Comparison of ENCODE assay signal across 18 cellular contexts in genomic region chr13:49441846-49442245, GRCh38. TPM values are rescaled to one million over a fixed set of nuclear protein-coding genes. Genes with fewer than 3 reads are reported as not detected.
DNase-seq lines count a peak whose midpoint lies in the region; ATAC-seq, FAIRE-seq and TF ChIP-seq lines count a peak whose summit lies in the region.
"Had no signal": no experiment of that assay in that cellular context is flagged by ENCODE, and none has a peak within 500 bp of the region (broad histone marks: within the 10 kb centered on the region; RNA-seq: fewer than 3 reads in every experiment).

No MANE protein-coding gene starts in this region.

- ATAC-seq in HepG2 (no peak), right lobe of liver (no peak), psoas muscle (no peak)
- no peak for ATAC-seq in stimulated activated effector memory CD8-positive, alpha-beta T cell treated with anti-CD3 and anti-CD28 coated beads, Interleukin-12 subunit alpha, Interleukin-12 subunit beta, amount 100 ng/mL, for 72 hours
- ATAC-seq: sciatic nerve had no signal

- H3K9me3 ChIP-seq in HepG2 (ENCODE audit: low read length) (no peaks in the 10 kb centered on the region), right lobe of liver (no peaks in the 10 kb centered on the region), psoas muscle (no peaks in the 10 kb centered on the region)
- H3K9me3 ChIP-seq: HAP-1 had no signal

- intact Hi-C loops in HepG2 (cut with micrococcal nuclease; ENCODE audit: unreplicated experiment) (loop anchor here (5.0 kb wide), 1 partner anchor 140 kb away; no protein-coding TSS in a partner anchor), right lobe of liver (cut with DNase I) (loop anchor here in 1 of 2 donors (10.0 kb wide), 1 partner anchor 147 kb away; no protein-coding TSS in a partner anchor), psoas muscle (cut with DNase I) (loop anchor here in 1 of 2 donors (5.0 kb wide), 1 partner anchor 50 kb away; no protein-coding TSS in a partner anchor)

- H3K4me2 ChIP-seq in HepG2 (ENCODE audit: low read depth, low read length), result no peak overlapping the region

- no peak overlapping the region for H3K27ac ChIP-seq in HepG2 (ENCODE audit: extremely low read length, insufficient read depth, low read length)
- no peak overlapping the region for H3K27ac ChIP-seq in right lobe of liver
- H3K27ac ChIP-seq in psoas muscle, result no peak overlapping the region
- H3K27ac ChIP-seq: VCaP had no signal

- peaks cover 22% of the 10 kb centered on the region for H3K4me1 Mint-ChIP-seq in T-helper 1 cell treated with Interleukin-12 subunit alpha and Interleukin-12 subunit beta and Interleukin-4 antibody, amounts not matched to agents 30 μg/mL and 1 μg/mL, for 36 hours (ENCODE audit: low read depth)
- peaks cover 7% of the 10 kb centered on the region for H3K4me1 Mint-ChIP-seq in stimulated activated effector memory CD8-positive, alpha-beta T cell treated with anti-CD3 and anti-CD28 coated beads, Interleukin-12 subunit alpha, Interleukin-12 subunit beta, amount 100 ng/mL, for 72 hours

- no peak overlapping the region for H3K9ac ChIP-seq in HepG2 (ENCODE audit: insufficient read depth, low read depth, low read length)

- H3K4me3 ChIP-seq in HepG2 (replicated peaks in 1 of 3; ENCODE audit: insufficient read depth in 1 of 3, low read depth in 2 of 3, low read length in 3 of 3), result no peak overlapping the region
- H3K4me3 ChIP-seq in right lobe of liver, result no peak overlapping the region
- H3K4me3 ChIP-seq in choroid plexus epithelial cell (ENCODE audit: low read depth, low read length), result no peak overlapping the region
- no peak overlapping the region for H3K4me3 ChIP-seq in psoas muscle
- H3K4me3 ChIP-seq: HAP-1 had no signal

- no peak overlapping the region for H2AFZ ChIP-seq in HepG2 (ENCODE audit: low read length)

- TF ChIP-seq RAD21 in HepG2 (CRISPR knock-in tag; IDR thresholded peaks at IDR 0.05), result no peak

- TF ChIP-seq EP300 in HepG2 (IDR thresholded peaks at IDR 0.05; ENCODE audit: low read depth in 2 of 2, low read length in 2 of 2) (no peak), HepG2 (CRISPR knock-in tag; IDR thresholded peaks at IDR 0.05; ENCODE audit: borderline replicate concordance) (no peak)

- BruUV-seq in HepG2 (replicated peaks; lab: Mats Ljungman, UMichigan), result no TSS peak

- DNase-seq in HepG2 (ENCODE audit: low spot score), result no peak
- no peak for DNase-seq in right lobe of liver
- DNase-seq in choroid plexus epithelial cell (ENCODE audit: low read depth), result peak; percentile 56
- DNase-seq in stimulated activated effector memory CD8-positive, alpha-beta T cell treated with anti-CD3 and anti-CD28 coated beads, Interleukin-12 subunit alpha, Interleukin-12 subunit beta, amount 100 ng/mL, for 72 hours (ENCODE audit: low spot score in 2 of 2), result no peak
- DNase-seq in AG20443 (ENCODE audit: low spot score), result no peak
- DNase-seq in psoas muscle, result no peak
- DNase-seq in activated CD8-positive, alpha-beta memory T cell treated with anti-CD3 and anti-CD28 coated beads for 24 hours, result no peak
- DNase-seq: activated naive CD4-positive, alpha-beta T cell; erythroblast; NCI-H748 treated with DMSO at 0.1 percent for 48 hours; OCI-M1; SHP77 treated with DMSO at 0.1 percent for 48 hours; stimulated activated CD4-positive, alpha-beta T cell treated with anti-CD3 and anti-CD28 coated beads, Interleukin-1b, Interleukin-23, amount 100 ng/mL, for 48 hours had no signal

- H3K27me3 ChIP-seq in HepG2 (ENCODE audit: control insufficient read depth in 1 of 2, insufficient read depth in 2 of 2, low read length in 2 of 2), result no peaks in the 10 kb centered on the region; a peak in 1 of 5 replicates
- H3K27me3 ChIP-seq in right lobe of liver, result no peaks in the 10 kb centered on the region
- H3K27me3 ChIP-seq in psoas muscle (ENCODE audit: insufficient read depth in 3 of 3, low read length in 2 of 3), result no peaks in the 10 kb centered on the region

- POLR2A ChIA-PET in HepG2 (lab: Yijun Ruan, JAX), result no interaction called here

- CTCF ChIA-PET in HepG2 (lab: Yijun Ruan, JAX; ENCODE audit: low intra/inter-chr PET ratio, low total read pairs), result no interaction called here

- peaks cover 3% of the 10 kb centered on the region for H3K36me3 Mint-ChIP-seq in T-helper 1 cell treated with Interleukin-12 subunit alpha and Interleukin-12 subunit beta and Interleukin-4 antibody, amounts not matched to agents 30 μg/mL and 1 μg/mL, for 36 hours (ENCODE audit: low read depth)
- peaks cover 22% of the 10 kb centered on the region for H3K36me3 Mint-ChIP-seq in stimulated activated effector memory CD8-positive, alpha-beta T cell treated with anti-CD3 and anti-CD28 coated beads, Interleukin-12 subunit alpha, Interleukin-12 subunit beta, amount 100 ng/mL, for 72 hours

- H3K9me3 Mint-ChIP-seq in T-helper 1 cell treated with Interleukin-12 subunit alpha and Interleukin-12 subunit beta and Interleukin-4 antibody, amounts not matched to agents 30 μg/mL and 1 μg/mL, for 36 hours, result no peaks in the 10 kb centered on the region
- peaks cover 2% of the 10 kb centered on the region for H3K9me3 Mint-ChIP-seq in stimulated activated effector memory CD8-positive, alpha-beta T cell treated with anti-CD3 and anti-CD28 coated beads, Interleukin-12 subunit alpha, Interleukin-12 subunit beta, amount 100 ng/mL, for 72 hours
- H3K9me3 Mint-ChIP-seq: dendritic cell treated with granulocyte-macrophage colony-stimulating factor and Interleukin-4, amounts not matched to agents 40 ng/mL and 50 ng/mL, for 4 days had no signal

- 98% methylated on average over 2 of the region's 2 CpGs for WGBS in HepG2 (ENCODE audit: low lambda C conversion rate)
- 89% methylated on average over 2 of the region's 2 CpGs for WGBS in right lobe of liver (ENCODE audit: insufficient coverage, low coverage, low lambda C conversion rate, missing lambda C conversion rate)
- WGBS in psoas muscle, 3 donors, result 91 to 93% (median 92%) methylated on average over 2 of the region's 2 CpGs

- peak overlapping the region; percentile 9 for H3K4me3 Mint-ChIP-seq in T-helper 1 cell treated with Interleukin-12 subunit alpha and Interleukin-12 subunit beta and Interleukin-4 antibody, amounts not matched to agents 30 μg/mL and 1 μg/mL, for 36 hours
- peak overlapping the region; percentile 90 for H3K4me3 Mint-ChIP-seq in stimulated activated effector memory CD8-positive, alpha-beta T cell treated with anti-CD3 and anti-CD28 coated beads, Interleukin-12 subunit alpha, Interleukin-12 subunit beta, amount 100 ng/mL, for 72 hours
- H3K4me3 Mint-ChIP-seq: dendritic cell treated with granulocyte-macrophage colony-stimulating factor and Interleukin-4, amounts not matched to agents 40 ng/mL and 50 ng/mL, for 4 days had no signal

- peaks cover 8% of the 10 kb centered on the region for H3K79me2 ChIP-seq in HepG2 (ENCODE audit: insufficient read depth, low read length)

- TF ChIP-seq CTCF in HepG2 (CRISPR knock-in tag; IDR thresholded peaks at IDR 0.05) (no peak), right lobe of liver (IDR thresholded peaks at IDR 0.05) (no peak), choroid plexus epithelial cell (conservative IDR thresholded peaks at IDR 0.05; ENCODE audit: low read depth, low read length) (no peak), psoas muscle (IDR thresholded peaks at IDR 0.05) (no peak)

- H3K4me1 ChIP-seq in HepG2 (ENCODE audit: insufficient read depth, low read length) (peaks cover 15% of the 10 kb centered on the region; the same call in 1 of the 2 replicates), right lobe of liver (peaks cover 0 to 6% (median 0%) of the 10 kb centered on the region in 4 donors), psoas muscle (peaks cover 5% of the 10 kb centered on the region)

- in situ Hi-C loops in HepG2 (cut with HindIII; ENCODE audit: extremely low pct_ligation_motif_present, low pct_unique_long_range_greater_than_20kb), result no loop called here

- peaks cover 4% of the 10 kb centered on the region for H3K27me3 Mint-ChIP-seq in T-helper 1 cell treated with Interleukin-12 subunit alpha and Interleukin-12 subunit beta and Interleukin-4 antibody, amounts not matched to agents 30 μg/mL and 1 μg/mL, for 36 hours (ENCODE audit: low read depth)
- H3K27me3 Mint-ChIP-seq: dendritic cell treated with granulocyte-macrophage colony-stimulating factor and Interleukin-4, amounts not matched to agents 40 ng/mL and 50 ng/mL, for 4 days had no signal

- no peak for FAIRE-seq in HepG2 (lab: Jason Lieb, UNC)

- H4K20me1 ChIP-seq in HepG2 (ENCODE audit: insufficient read depth, low read length), result no peaks in the 10 kb centered on the region

- peak overlapping the region; percentile 23 for H3K27ac Mint-ChIP-seq in T-helper 1 cell treated with Interleukin-12 subunit alpha and Interleukin-12 subunit beta and Interleukin-4 antibody, amounts not matched to agents 30 μg/mL and 1 μg/mL, for 36 hours
- no peak overlapping the region for H3K27ac Mint-ChIP-seq in stimulated activated effector memory CD8-positive, alpha-beta T cell treated with anti-CD3 and anti-CD28 coated beads, Interleukin-12 subunit alpha, Interleukin-12 subunit beta, amount 100 ng/mL, for 72 hours
- H3K27ac Mint-ChIP-seq: dendritic cell treated with granulocyte-macrophage colony-stimulating factor and Interleukin-4, amounts not matched to agents 40 ng/mL and 50 ng/mL, for 4 days had no signal

- H3K36me3 ChIP-seq in HepG2 (replicated peaks in 1 of 2; ENCODE audit: control insufficient read depth in 1 of 2, insufficient read depth in 2 of 2, low read length in 2 of 2), result no peaks in the 10 kb centered on the region
- no peaks in the 10 kb centered on the region for H3K36me3 ChIP-seq in right lobe of liver
- H3K36me3 ChIP-seq in psoas muscle (ENCODE audit: insufficient read depth in 1 of 2, low read depth in 1 of 2), result no peaks in the 10 kb centered on the region
- H3K36me3 ChIP-seq: HAP-1 had no signal

- no peak for TF ChIP-seq POLR2A in HepG2 (IDR thresholded peaks at IDR 0.05; ENCODE audit: insufficient read depth in 1 of 2, low read depth in 2 of 2, low read length in 2 of 2)
- no peak for TF ChIP-seq POLR2A in right lobe of liver (IDR thresholded peaks at IDR 0.05)

RNA-seq across cellular contexts. Expression of gene CAB39L, which starts 2.0 kb away (rescaled TPM):
- total RNA-seq in HepG2 (2016; rRNA removed; fragmentation: Illumina TruSeq; extraction: Trizol) (6.1 and 8.3 TPM in 2 replicates), right lobe of liver (1 to 10 TPM; 1.9 to 4.1 (median 2.8) TPM), psoas muscle (1 to 10 TPM; 1.8 to 6.1 (median 4.2) TPM)
- 2.2 TPM in 2 replicates for total RNA-seq in HepG2 (2016; cell fraction: cytosol; rRNA removed; fragmentation: Illumina TruSeq; extraction: Trizol; ENCODE audit: low read depth)
- 5.6 and 8.5 TPM in 2 replicates for total RNA-seq in HepG2 (2016; cell fraction: insoluble cytoplasmic fraction; rRNA removed; fragmentation: Illumina TruSeq; extraction: Trizol)
- 6.0 and 6.4 TPM in 2 replicates for total RNA-seq in HepG2 (2016; cell fraction: membrane; rRNA removed; fragmentation: Illumina TruSeq; extraction: Trizol)
- total RNA-seq in HepG2 (2016; cell fraction: nucleus; rRNA removed; fragmentation: Illumina TruSeq; extraction: Trizol), result 3.9 and 4.0 TPM in 2 replicates
- polyA plus RNA-seq in HepG2 (2011; rRNA removed) (2.2 and 3.1 TPM in 2 replicates), psoas muscle (10 to 100 TPM in 1 of 3 donors, 1 to 10 TPM in 2; 1.5 to 13.3 (median 2.6) TPM)
- polyA plus RNA-seq in HepG2 (2011; cell fraction: cytosol; rRNA removed), result 1.7 and 2.4 TPM in 2 replicates
- polyA plus RNA-seq in HepG2 (2011; cell fraction: nucleus; rRNA removed), result 1.00 and 1.1 TPM in 2 replicates
- 2.9 and 3.9 TPM in 2 replicates for polyA plus RNA-seq in HepG2 (2012)
- 1.5 and 2.1 TPM in 2 replicates for polyA plus RNA-seq in HepG2 (2016; cell fraction: cytosol; fragmentation: Illumina TruSeq; extraction: Trizol; ENCODE audit: low read depth)
- polyA plus RNA-seq in HepG2 (2016; cell fraction: insoluble cytoplasmic fraction; fragmentation: Illumina TruSeq; extraction: Trizol; ENCODE audit: low read depth), result 7.8 and 8.2 TPM in 2 replicates
- polyA plus RNA-seq in HepG2 (2016; cell fraction: membrane; fragmentation: Illumina TruSeq; extraction: Trizol; ENCODE audit: low read depth), result 4.1 and 4.4 TPM in 2 replicates
- 3.4 and 4.1 TPM in 2 replicates for polyA plus RNA-seq in HepG2 (2016; cell fraction: nucleus; fragmentation: Illumina TruSeq; extraction: Trizol; ENCODE audit: insufficient read depth, low read depth)
- polyA minus RNA-seq in HepG2 (2011; rRNA and poly(A)+ RNA removed; ENCODE audit: low replicate concordance), result 1.5 and 4.9 TPM in 2 replicates
- 2.0 and 3.7 TPM in 2 replicates for polyA minus RNA-seq in HepG2 (2011; cell fraction: cytosol; rRNA and poly(A)+ RNA removed)
- polyA minus RNA-seq in HepG2 (2011; cell fraction: nucleus; rRNA and poly(A)+ RNA removed), result 4.4 and 4.5 TPM in 2 replicates

RNA-seq across cellular contexts. Expression of gene SETDB2, which starts 2.2 kb away (rescaled TPM):
- total RNA-seq in HepG2 (2016; rRNA removed; fragmentation: Illumina TruSeq; extraction: Trizol) (8.7 and 9.5 TPM in 2 replicates), right lobe of liver (1 to 10 TPM; 3.7 to 6.7 (median 4.6) TPM), psoas muscle (1 to 10 TPM; 1.7 to 7.9 (median 5.5) TPM)
- 6.9 and 7.8 TPM in 2 replicates for total RNA-seq in HepG2 (2016; cell fraction: cytosol; rRNA removed; fragmentation: Illumina TruSeq; extraction: Trizol; ENCODE audit: low read depth)
- 8.3 and 9.7 TPM in 2 replicates for total RNA-seq in HepG2 (2016; cell fraction: insoluble cytoplasmic fraction; rRNA removed; fragmentation: Illumina TruSeq; extraction: Trizol)
- total RNA-seq in HepG2 (2016; cell fraction: membrane; rRNA removed; fragmentation: Illumina TruSeq; extraction: Trizol), result 8.2 and 9.2 TPM in 2 replicates
- total RNA-seq in HepG2 (2016; cell fraction: nucleus; rRNA removed; fragmentation: Illumina TruSeq; extraction: Trizol), result 13.6 and 15.9 TPM in 2 replicates
- polyA plus RNA-seq in HepG2 (2011; rRNA removed) (6.1 and 8.1 TPM in 2 replicates), psoas muscle (1 to 10 TPM; 2.1 to 5.4 (median 2.5) TPM)
- 2.2 and 3.0 TPM in 2 replicates for polyA plus RNA-seq in HepG2 (2011; cell fraction: cytosol; rRNA removed)
- polyA plus RNA-seq in HepG2 (2011; cell fraction: nucleus; rRNA removed), result 6.3 and 8.6 TPM in 2 replicates
- polyA plus RNA-seq in HepG2 (2012), result 7.9 and 8.3 TPM in 2 replicates
- polyA plus RNA-seq in HepG2 (2016; cell fraction: cytosol; fragmentation: Illumina TruSeq; extraction: Trizol; ENCODE audit: low read depth), result 1.1 and 2.0 TPM in 2 replicates
- 7.2 and 7.5 TPM in 2 replicates for polyA plus RNA-seq in HepG2 (2016; cell fraction: insoluble cytoplasmic fraction; fragmentation: Illumina TruSeq; extraction: Trizol; ENCODE audit: low read depth)
- polyA plus RNA-seq in HepG2 (2016; cell fraction: membrane; fragmentation: Illumina TruSeq; extraction: Trizol; ENCODE audit: low read depth), result 3.4 TPM in 2 replicates
- polyA plus RNA-seq in HepG2 (2016; cell fraction: nucleus; fragmentation: Illumina TruSeq; extraction: Trizol; ENCODE audit: insufficient read depth, low read depth), result 16.0 and 16.3 TPM in 2 replicates
- 1.6 and 2.4 TPM in 2 replicates for polyA minus RNA-seq in HepG2 (2011; rRNA and poly(A)+ RNA removed; ENCODE audit: low replicate concordance)
- polyA minus RNA-seq in HepG2 (2011; cell fraction: cytosol; rRNA and poly(A)+ RNA removed), result 5.6 and 6.7 TPM in 2 replicates
- polyA minus RNA-seq in HepG2 (2011; cell fraction: nucleus; rRNA and poly(A)+ RNA removed), result 23.7 and 25.6 TPM in 2 replicates

RNA-seq across cellular contexts. Expression of gene PHF11, which starts 53.9 kb away (rescaled TPM):
- total RNA-seq in HepG2 (2016; rRNA removed; fragmentation: Illumina TruSeq; extraction: Trizol), result 9.0 and 15.8 TPM in 2 replicates
- 3.5 and 8.1 TPM in 2 replicates for total RNA-seq in HepG2 (2016; cell fraction: cytosol; rRNA removed; fragmentation: Illumina TruSeq; extraction: Trizol; ENCODE audit: low read depth)
- total RNA-seq in HepG2 (2016; cell fraction: insoluble cytoplasmic fraction; rRNA removed; fragmentation: Illumina TruSeq; extraction: Trizol), result 9.8 and 12.7 TPM in 2 replicates
- total RNA-seq in HepG2 (2016; cell fraction: membrane; rRNA removed; fragmentation: Illumina TruSeq; extraction: Trizol), result 9.7 and 10.0 TPM in 2 replicates
- 18.8 and 22.6 TPM in 2 replicates for total RNA-seq in HepG2 (2016; cell fraction: nucleus; rRNA removed; fragmentation: Illumina TruSeq; extraction: Trizol)
- 17.5 and 22.0 TPM in 2 replicates for polyA plus RNA-seq in HepG2 (2011; rRNA removed)
- polyA plus RNA-seq in HepG2 (2011; cell fraction: cytosol; rRNA removed), result 4.7 and 6.0 TPM in 2 replicates
- polyA plus RNA-seq in HepG2 (2011; cell fraction: nucleus; rRNA removed), result 36.1 and 40.1 TPM in 2 replicates
- polyA plus RNA-seq in HepG2 (2012), result 14.5 TPM in 2 replicates
- 5.2 and 6.8 TPM in 2 replicates for polyA plus RNA-seq in HepG2 (2016; cell fraction: cytosol; fragmentation: Illumina TruSeq; extraction: Trizol; ENCODE audit: low read depth)
- 10.5 and 12.9 TPM in 2 replicates for polyA plus RNA-seq in HepG2 (2016; cell fraction: insoluble cytoplasmic fraction; fragmentation: Illumina TruSeq; extraction: Trizol; ENCODE audit: low read depth)
- polyA plus RNA-seq in HepG2 (2016; cell fraction: membrane; fragmentation: Illumina TruSeq; extraction: Trizol; ENCODE audit: low read depth), result 7.1 and 7.3 TPM in 2 replicates
- 55.0 and 55.4 TPM in 2 replicates for polyA plus RNA-seq in HepG2 (2016; cell fraction: nucleus; fragmentation: Illumina TruSeq; extraction: Trizol; ENCODE audit: insufficient read depth, low read depth)
- 6.7 and 7.2 TPM in 2 replicates for polyA minus RNA-seq in HepG2 (2011; rRNA and poly(A)+ RNA removed; ENCODE audit: low replicate concordance)
- 3.6 and 5.0 TPM in 2 replicates for polyA minus RNA-seq in HepG2 (2011; cell fraction: cytosol; rRNA and poly(A)+ RNA removed)
- polyA minus RNA-seq in HepG2 (2011; cell fraction: nucleus; rRNA and poly(A)+ RNA removed), result 23.8 and 26.6 TPM in 2 replicates
- 10 to 100 TPM; 10.8 to 21.4 (median 17.2) TPM for total RNA-seq in right lobe of liver
- total RNA-seq in psoas muscle, result 10 to 100 TPM in 2 of 4 donors, 1 to 10 TPM in 2; 8.2 to 14.7 (median 10.1) TPM
- 10 to 100 TPM in 2 of 3 donors, 1 to 10 TPM in 1; 8.8 to 17.8 (median 12.0) TPM for polyA plus RNA-seq in psoas muscle
